ENCODE assay signal across 8 cellular contexts in the genomic region with DNA sequence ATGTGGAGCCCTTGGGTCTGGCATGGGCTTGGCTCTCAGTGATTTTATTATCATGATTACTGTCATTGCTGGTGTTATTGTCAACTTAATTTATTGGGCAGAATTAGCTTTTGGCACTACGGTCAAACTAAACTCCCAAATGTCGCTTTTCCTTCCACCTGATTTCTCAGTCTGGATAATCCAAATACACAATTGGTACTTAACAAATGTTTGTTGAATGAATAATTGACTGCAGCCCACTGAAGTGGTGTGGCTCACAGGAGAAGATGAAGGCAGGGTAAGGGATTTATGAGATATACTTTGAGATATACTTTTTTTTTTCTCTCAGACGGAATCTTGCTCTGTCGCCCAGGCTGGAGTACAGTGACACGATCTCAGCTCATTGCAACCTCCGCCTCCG. TPM values are rescaled to one million over a fixed set of nuclear protein-coding genes. Genes with fewer than 3 reads are reported as not detected.
DNase-seq lines count a peak whose midpoint lies in the region; ATAC-seq and TF ChIP-seq lines count a peak whose summit lies in the region.

No MANE protein-coding gene starts in this region.

- no peak overlapping the region for H4K8ac ChIP-seq in H9 (replicated peaks; ENCODE audit: insufficient read length, low read depth, low read length)
- no peak overlapping the region for H4K8ac ChIP-seq in mesenchymal stem cell (ENCODE audit: low read length)

- H3K27me3 Mint-ChIP-seq in H9 (ENCODE audit: low read depth), result peaks cover 6% of the 10 kb centered on the region

- H3K4me3 Mint-ChIP-seq in H9, result peak overlapping the region; percentile 46 to 69; a peak in 3 of 5 replicates

- H3K14ac ChIP-seq in H9 (ENCODE audit: insufficient read depth, low read length) (no peak overlapping the region), mesenchymal stem cell (ENCODE audit: low read length in 2 of 2) (no peak overlapping the region)

- H3K18ac ChIP-seq in H9 (ENCODE audit: insufficient read length, low read depth, low read length), result no peak overlapping the region
- H3K18ac ChIP-seq in mesenchymal stem cell (ENCODE audit: low read depth in 1 of 2, low read length in 2 of 2), result no peak overlapping the region

- H2AK5ac ChIP-seq in H9 (ENCODE audit: insufficient read length, low read length) (no peak overlapping the region), mesenchymal stem cell (ENCODE audit: low read length, severe bottlenecking) (no peak overlapping the region)

- H2BK20ac ChIP-seq in H9 (ENCODE audit: low read depth, low read length, poor library complexity, severe bottlenecking), result no peak overlapping the region

- peaks cover 11 to 25% (median 20%) of the 10 kb centered on the region in 3 experiments; a peak in 6 of 7 replicates for H3K36me3 Mint-ChIP-seq in H9 (ENCODE audit: insufficient read depth in 1 of 3, low read depth in 3 of 3)

- no peak overlapping the region for H3K27ac Mint-ChIP-seq in H9

- H3K27ac ChIP-seq in 22Rv1 (peak overlapping the region; percentile 81), H9 (ENCODE audit: insufficient read length, low read depth, low read length) (no peak overlapping the region), adrenal gland (peak overlapping the region in 3 of 5 donors; percentile 54 to 93 (median 84)), mesenchymal stem cell (ENCODE audit: low read length, poor library complexity, severe bottlenecking) (no peak overlapping the region)

- intact Hi-C loops in adrenal gland (cut with DNase I), result no loop called here
- intact Hi-C loops in posterior vena cava (cut with DNase I), result no loop called here

- H3K27me3 ChIP-seq in H9 (ENCODE audit: insufficient read depth, low read length) (no peaks in the 10 kb centered on the region), adrenal gland (no peaks in the 10 kb centered on the region), mesenchymal stem cell (ENCODE audit: control insufficient read depth in 1 of 2, insufficient read depth in 1 of 2, low read length in 2 of 2) (no peaks in the 10 kb centered on the region)

- no CpG with 5 or more reads among the region's 7 CpGs for WGBS in H9 (ENCODE audit: extremely low coverage, insufficient read length, low lambda C conversion rate)
- 70 to 88% (median 86%) methylated on average over 7 of the region's 7 CpGs for WGBS in adrenal gland, 4 donors
- WGBS in mesenchymal stem cell, result 86% methylated on average over 5 of the region's 7 CpGs

- peaks cover 8% of the 10 kb centered on the region for H3K23me2 ChIP-seq in H9 (ENCODE audit: insufficient read length, low read depth, low read length, poor library complexity, severe bottlenecking)

- H3K4me1 Mint-ChIP-seq in H9, result peaks cover 12 to 14% of the 10 kb centered on the region in 2 experiments

- no peak overlapping the region for H3K4ac ChIP-seq in H9 (ENCODE audit: low read depth, low read length)
- no peak overlapping the region for H3K4ac ChIP-seq in mesenchymal stem cell (ENCODE audit: low read depth in 1 of 2, low read length in 2 of 2)

- H2BK15ac ChIP-seq in H9 (ENCODE audit: low read depth, low read length) (no peak overlapping the region), mesenchymal stem cell (ENCODE audit: low read depth, poor library complexity, severe bottlenecking) (no peak overlapping the region)

- no peak overlapping the region for H3K4me2 ChIP-seq in H9 (ENCODE audit: insufficient read depth, insufficient read length, low read length)
- no peak overlapping the region for H3K4me2 ChIP-seq in mesenchymal stem cell (ENCODE audit: low read length, poor library complexity, severe bottlenecking)

- H4K91ac ChIP-seq in H9 (ENCODE audit: insufficient read length, low read depth, low read length), result no peak overlapping the region
- no peak overlapping the region for H4K91ac ChIP-seq in mesenchymal stem cell (ENCODE audit: low read length)

- no peak for ATAC-seq in GM19467 (IDR thresholded peaks at IDR 0.05; ENCODE audit: unreplicated experiment)

- H3K23ac ChIP-seq in H9 (ENCODE audit: insufficient read length, low read depth, low read length), result no peak overlapping the region
- no peak overlapping the region for H3K23ac ChIP-seq in mesenchymal stem cell (ENCODE audit: low read length in 2 of 2)

- H2BK12ac ChIP-seq in H9 (ENCODE audit: insufficient read length, low read depth, low read length) (no peak overlapping the region), mesenchymal stem cell (ENCODE audit: low read length in 2 of 2) (no peak overlapping the region)

- H3K36me3 ChIP-seq in adrenal gland (replicated peaks in 1 of 2) (peaks cover 0 to 32% of the 10 kb centered on the region in 2 donors), mesenchymal stem cell (ENCODE audit: control insufficient read depth in 1 of 2, insufficient read depth in 2 of 2, low read depth in 1 of 2, low read length in 2 of 2) (peaks cover 29 to 34% of the 10 kb centered on the region in 2 experiments)

- H3K4me1 ChIP-seq in H9 (ENCODE audit: insufficient read depth, low read length), result no peaks in the 10 kb centered on the region; the same call in 1 of the 2 replicates
- H3K4me1 ChIP-seq in adrenal gland (replicated peaks in 1 of 2), result peaks cover 13 to 40% of the 10 kb centered on the region in 2 donors
- peaks cover 10% of the 10 kb centered on the region for H3K4me1 ChIP-seq in mesenchymal stem cell (ENCODE audit: control insufficient read depth, insufficient read depth, low read depth, low read length)

- H3K9me3 ChIP-seq in H9 (ENCODE audit: control insufficient read depth, low read depth, low read length), result no peaks in the 10 kb centered on the region
- H3K9me3 ChIP-seq in adrenal gland (replicated peaks in 1 of 3), result no peaks in the 10 kb centered on the region
- no peaks in the 10 kb centered on the region for H3K9me3 ChIP-seq in mesenchymal stem cell (ENCODE audit: control insufficient read depth, low read length)

- DNase-seq in H9 (no peak), adrenal gland (no peak), mesenchymal stem cell (no peak), NCI-H1436 (lab: John Stamatoyannopoulos, UW) (no peak), GF-D8 (lab: John Stamatoyannopoulos, UW) (no peak), posterior vena cava (ENCODE audit: low spot score) (no peak)

- TF ChIP-seq CTCF in 22Rv1 (IDR thresholded peaks at IDR 0.05), result no peak
- TF ChIP-seq CTCF in H9 (conservative IDR thresholded peaks at IDR 0.05), result no peak
- no peak for TF ChIP-seq CTCF in adrenal gland (IDR thresholded peaks at IDR 0.05)

- TF ChIP-seq POLR2A in adrenal gland (IDR thresholded peaks at IDR 0.05), result no peak

- H2AFZ ChIP-seq in H9 (ENCODE audit: low read length), result no peak overlapping the region
- H2AFZ ChIP-seq in mesenchymal stem cell (ENCODE audit: low read depth, low read length), result no peak overlapping the region

- no peaks in the 10 kb centered on the region for H3K9me3 Mint-ChIP-seq in H9

- no peak overlapping the region for H2BK5ac ChIP-seq in H9 (ENCODE audit: insufficient read length, low read length)
- H2BK5ac ChIP-seq in mesenchymal stem cell (ENCODE audit: low read depth, low read length, poor library complexity, severe bottlenecking), result no peak overlapping the region

- H3K79me1 ChIP-seq in H9 (ENCODE audit: insufficient read depth, low read depth, low read length, poor library complexity, severe bottlenecking) (no peaks in the 10 kb centered on the region), mesenchymal stem cell (replicated peaks; ENCODE audit: low read length, poor library complexity, severe bottlenecking) (peaks cover 24% of the 10 kb centered on the region)

- H3K79me2 ChIP-seq in H9 (ENCODE audit: insufficient read depth, low read length), result no peaks in the 10 kb centered on the region

- H4K5ac ChIP-seq in H9 (ENCODE audit: insufficient read length, low read depth, low read length), result no peak overlapping the region

- H3K56ac ChIP-seq in H9 (ENCODE audit: insufficient read length, low read depth, low read length), result no peak overlapping the region

- H3K9ac ChIP-seq in H9 (ENCODE audit: extremely low read depth, insufficient read length, low read length), result no peak overlapping the region
- H3K9ac ChIP-seq in mesenchymal stem cell (ENCODE audit: low read length), result peak overlapping the region; percentile 93

- H2BK120ac ChIP-seq in H9 (ENCODE audit: low read depth, low read length, poor library complexity, severe bottlenecking) (no peak overlapping the region), mesenchymal stem cell (ENCODE audit: low read depth, low read length) (no peak overlapping the region)

- H3T11ph ChIP-seq in H9 (ENCODE audit: low read length), result no peak overlapping the region

- peaks cover 3% of the 10 kb centered on the region for H4K20me1 ChIP-seq in H9 (ENCODE audit: control insufficient read depth, insufficient read depth, insufficient read length)

- H3K4me3 ChIP-seq in adrenal gland (peak overlapping the region in 1 of 4 donors; percentile 99), mesenchymal stem cell (ENCODE audit: insufficient read depth in 1 of 2, low read depth in 1 of 2, low read length in 2 of 2) (peak overlapping the region in 1 of 2 experiments; percentile 99)

RNA-seq across cellular contexts. Expression of a gene that starts 1.5 kb away (rescaled TPM):
- 45.3 and 48.5 TPM in 2 replicates for total RNA-seq in H9 (2021)
- 10 to 100 TPM; 38.3 to 79.1 (median 61.6) TPM for total RNA-seq in adrenal gland
- 10 to 100 TPM; 30.7 to 81.0 (median 39.8) TPM for polyA plus RNA-seq in adrenal gland
- 163 TPM for polyA plus RNA-seq in mesenchymal stem cell (2013, experiment 1 of 2)
- polyA plus RNA-seq in mesenchymal stem cell (2013, experiment 2 of 2), result 171 TPM
- 10 to 100 TPM; 69.1 to 86.7 TPM for total RNA-seq in posterior vena cava

RNA-seq across cellular contexts. Expression of a gene that starts 45.5 kb away (rescaled TPM):
- total RNA-seq in H9 (2021) (73.1 and 76.0 TPM in 2 replicates), adrenal gland (100 to 1,000 TPM in 7 of 8 donors, 10 to 100 TPM in 1; 80.4 to 181 (median 129) TPM), posterior vena cava (10 to 100 TPM; 39.8 to 48.7 TPM)
- polyA plus RNA-seq in adrenal gland, result 100 to 1,000 TPM in 2 of 3 donors, 10 to 100 TPM in 1; 36.1 to 200 (median 134) TPM
- polyA plus RNA-seq in mesenchymal stem cell (2013, experiment 1 of 2), result 128 TPM
- polyA plus RNA-seq in mesenchymal stem cell (2013, experiment 2 of 2), result 128 TPM

Comparison
In these comparisons a context has a peak if more than half of its experiments do, and no peak if none do; other contexts are left out.
1. H3K27ac ChIP-seq: peak in 22Rv1 (single experiment) and adrenal gland (3 of 5); none in H9 (single experiment) and mesenchymal stem cell (single experiment).